ENCODE assay signal across 9 cellular contexts in the genomic region with DNA sequence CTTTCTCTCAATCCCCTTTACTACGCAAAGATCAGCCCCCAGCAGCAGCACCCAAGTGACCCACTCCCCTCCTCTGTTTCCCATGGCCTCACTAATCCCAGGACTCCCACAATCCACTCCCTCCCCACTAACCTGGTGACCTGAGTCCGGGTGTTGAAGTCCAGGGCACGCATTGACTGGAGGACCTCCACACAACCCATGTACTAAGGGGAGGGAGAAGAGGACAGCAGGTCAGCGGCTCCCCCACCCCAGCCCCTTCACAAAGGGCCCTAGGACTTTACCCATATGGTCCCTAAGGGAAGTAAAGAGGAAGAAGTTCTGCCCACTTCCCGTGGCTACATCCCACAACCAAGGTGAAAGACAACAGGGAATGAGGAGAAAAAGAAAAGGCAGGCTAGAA. TPM values are rescaled to one million over a fixed set of nuclear protein-coding genes. Genes with fewer than 3 reads are reported as not detected.
A peak's percentile ranks its signal among the peaks of the same experiment; 100 is the strongest.
DNase-seq lines count a peak whose midpoint lies in the region; ATAC-seq and TF ChIP-seq lines count a peak whose summit lies in the region.
"Had no signal": no experiment of that assay in that cellular context is flagged by ENCODE, and none has a peak within 500 bp of the region (broad histone marks: within the 10 kb centered on the region; RNA-seq: fewer than 3 reads in every experiment).

No MANE protein-coding gene starts in this region.

- peaks cover 62% of the 10 kb centered on the region for H3F3A ChIP-seq in PC-9 (ENCODE audit: insufficient read depth, low read depth)

- H4K20me1 ChIP-seq in PC-9 (ENCODE audit: insufficient read depth): no peaks in the 10 kb centered on the region

- H3K79me2 ChIP-seq in PC-9 (ENCODE audit: low read depth): peaks cover 41% of the 10 kb centered on the region

- BruUV-seq in PC-9 (replicated peaks; lab: Mats Ljungman, UMichigan): no TSS peak

- TF ChIP-seq CTCF in BJ (IDR thresholded peaks at IDR 0.05; ENCODE audit: insufficient read depth, low read depth, low read length): no peak
- no peak for TF ChIP-seq CTCF in PC-9 (conservative IDR thresholded peaks at IDR 0.05)
- no peak for TF ChIP-seq CTCF in endothelial cell (IDR thresholded peaks at IDR 0.05; ENCODE audit: unreplicated experiment)

- H3K4me1 Mint-ChIP-seq in endothelial cell (ENCODE audit: unreplicated experiment): peaks cover 73% of the 10 kb centered on the region

- H3K4me3 ChIP-seq in BJ (ENCODE audit: low read depth, low read length): peak overlapping the region; percentile 73
- H3K4me3 ChIP-seq in PC-9: peak overlapping the region; percentile 87; the same call in 1 of the 2 replicates
- H3K4me3 ChIP-seq in neuron (ENCODE audit: low read length): peak overlapping the region; percentile 40

- H3K36me3 ChIP-seq in BJ (ENCODE audit: control insufficient read depth, insufficient read depth, low read length) (peaks cover 30% of the 10 kb centered on the region), PC-9 (ENCODE audit: low read depth) (peaks cover 33% of the 10 kb centered on the region; the same call in 1 of the 2 replicates), neuron (ENCODE audit: insufficient read depth, low read length) (peaks cover 33% of the 10 kb centered on the region)

- peaks cover 36% of the 10 kb centered on the region for H3K27me3 Mint-ChIP-seq in endothelial cell (ENCODE audit: unreplicated experiment)

- H2AFZ ChIP-seq in PC-9 (no peak overlapping the region), neuron (ENCODE audit: low read depth, low read length) (no peak overlapping the region)

- H3K9me2 ChIP-seq in PC-9 (ENCODE audit: insufficient read depth): no peaks in the 10 kb centered on the region

- intact Hi-C loops in PC-9 (cut with micrococcal nuclease; ENCODE audit: unreplicated experiment): no loop called here

- no peak overlapping the region for H3K27ac ChIP-seq in PC-9

- no peaks in the 10 kb centered on the region for H3K9me3 ChIP-seq in PC-9 (ENCODE audit: insufficient read depth, low read depth)
- H3K9me3 ChIP-seq in neuron (ENCODE audit: low read length): no peaks in the 10 kb centered on the region

- no peak overlapping the region for H3K4me3 Mint-ChIP-seq in endothelial cell (ENCODE audit: unreplicated experiment)

- no peak for DNase-seq in BJ (ENCODE audit: low read depth)
- no peak for DNase-seq in PC-9
- DNase-seq in endothelial cell (ENCODE audit: low spot score): no peak
- no peak for DNase-seq in GOT3 (lab: John Stamatoyannopoulos, UW)
- DNase-seq: NCI-H2171 treated with DMSO at 0.1 percent for 48 hours had no signal

- CTCF ChIA-PET in BJ (lab: Yijun Ruan, JAX) (interaction anchor here (0.5 to 5.4 kb wide), 9 partner anchors 8 to 101 kb away, joined by 3 to 40 read pairs (median 14); partner anchors contain the start of genes ADAM15, PBXIP1 and PYGO2), PC-9 (lab: Charles Lee) (interaction anchor here (0.5 kb wide), 1 partner anchor 616 kb away, joined by 4 read pairs; no protein-coding TSS in a partner anchor)

- no peaks in the 10 kb centered on the region for H3K27me3 ChIP-seq in BJ (ENCODE audit: control insufficient read depth, insufficient read depth, low read length)
- no peaks in the 10 kb centered on the region for H3K27me3 ChIP-seq in PC-9 (ENCODE audit: insufficient read depth, low read depth)
- H3K27me3 ChIP-seq in neuron (ENCODE audit: insufficient read depth, low read length): no peaks in the 10 kb centered on the region

- ATAC-seq in GM18873 (IDR thresholded peaks at IDR 0.05; ENCODE audit: low FRiP score, unreplicated experiment) (no peak), GM19463 (IDR thresholded peaks at IDR 0.05; ENCODE audit: unreplicated experiment) (no peak), GM19035 (IDR thresholded peaks at IDR 0.05; ENCODE audit: unreplicated experiment) (no peak)

- H3K4me2 ChIP-seq in PC-9: peak overlapping the region; percentile 93

- POLR2A ChIA-PET in BJ (lab: Charles Lee): interaction anchor here (0.6 kb wide), 1 partner anchor 10 kb away, joined by 5 read pairs; no protein-coding TSS in a partner anchor
- POLR2A ChIA-PET in PC-9 (lab: Charles Lee; ENCODE audit: unreplicated experiment): interaction anchor here (0.7 kb wide), 1 partner anchor 26 kb away, joined by 8 read pairs; no protein-coding TSS in a partner anchor

- H3K4me1 ChIP-seq in PC-9 (replicated peaks; ENCODE audit: insufficient read depth): peaks cover 44% of the 10 kb centered on the region
- peaks cover 39% of the 10 kb centered on the region for H3K4me1 ChIP-seq in neuron (ENCODE audit: insufficient read depth, low read length)

- H3K36me3 Mint-ChIP-seq in endothelial cell (ENCODE audit: low read depth, unreplicated experiment): peaks cover 51% of the 10 kb centered on the region

- no peaks in the 10 kb centered on the region for H3K9me3 Mint-ChIP-seq in endothelial cell (ENCODE audit: unreplicated experiment)

- H3K27ac Mint-ChIP-seq in endothelial cell (ENCODE audit: unreplicated experiment): peak overlapping the region; percentile 99

RNA-seq across cellular contexts. Expression of gene SHC1, which starts 1.3 kb away (rescaled TPM):
- polyA plus RNA-seq in BJ (2011; rRNA removed): 455 and 653 TPM in 2 replicates
- polyA minus RNA-seq in BJ (2011; rRNA and poly(A)+ RNA removed): 247 and 437 TPM in 2 replicates
- total RNA-seq in PC-9 (2021) (162 and 210 TPM in 2 replicates), endothelial cell (ENCODE audit: unreplicated experiment) (915 TPM)

RNA-seq across cellular contexts. Expression of gene CKS1B, which starts 5.2 kb away (rescaled TPM):
- 111 and 160 TPM in 2 replicates for polyA plus RNA-seq in BJ (2011; rRNA removed)
- polyA minus RNA-seq in BJ (2011; rRNA and poly(A)+ RNA removed): 32.3 and 34.2 TPM in 2 replicates
- 236 and 300 TPM in 2 replicates for total RNA-seq in PC-9 (2021)
- total RNA-seq in endothelial cell (ENCODE audit: unreplicated experiment): 48.3 TPM

RNA-seq across cellular contexts. Expression of gene PYGO2, which starts 7.7 kb away (rescaled TPM):
- 18.0 and 21.0 TPM in 2 replicates for polyA plus RNA-seq in BJ (2011; rRNA removed)
- 8.4 and 12.3 TPM in 2 replicates for polyA minus RNA-seq in BJ (2011; rRNA and poly(A)+ RNA removed)
- total RNA-seq in PC-9 (2021): 30.0 and 33.2 TPM in 2 replicates
- 49.8 TPM for total RNA-seq in endothelial cell (ENCODE audit: unreplicated experiment)

RNA-seq across cellular contexts. Expression of gene PBXIP1, which starts 13.3 kb away (rescaled TPM):
- polyA plus RNA-seq in BJ (2011; rRNA removed): 65.6 and 83.1 TPM in 2 replicates
- polyA minus RNA-seq in BJ (2011; rRNA and poly(A)+ RNA removed): 15.1 and 25.8 TPM in 2 replicates
- total RNA-seq in PC-9 (2021) (36.3 and 40.2 TPM in 2 replicates), endothelial cell (ENCODE audit: unreplicated experiment) (82.1 TPM)

RNA-seq across cellular contexts. Expression of gene FLAD1, which starts 13.9 kb away (rescaled TPM):
- polyA plus RNA-seq in BJ (2011; rRNA removed): 26.5 and 40.5 TPM in 2 replicates
- 26.9 and 52.6 TPM in 2 replicates for polyA minus RNA-seq in BJ (2011; rRNA and poly(A)+ RNA removed)
- total RNA-seq in PC-9 (2021): 47.9 and 54.2 TPM in 2 replicates
- total RNA-seq in endothelial cell (ENCODE audit: unreplicated experiment): 35.9 TPM
